In genomic region chr9:36562801-36563200, GRCh38 we compare ENCODE assay signal across 5 cellular contexts. TPM values are rescaled to one million over a fixed set of nuclear protein-coding genes. Genes with fewer than 3 reads are reported as not detected.
DNase-seq lines count a peak whose midpoint lies in the region; ATAC-seq and TF ChIP-seq lines count a peak whose summit lies in the region.
"Not testable (repeated sequence)": the region's sequence is repeated elsewhere in the genome, so short reads cannot be mapped to it uniquely, and the experiment has no call there.

No MANE protein-coding gene starts in this region.

- peaks cover 23% of the 10 kb centered on the region for H3K4me1 ChIP-seq in Caco-2
- H3K4me1 ChIP-seq in upper lobe of right lung = not testable (repeated sequence)

- not testable (repeated sequence) for H3K27me3 Mint-ChIP-seq in Caco-2 (ENCODE audit: insufficient read depth, unreplicated experiment); chondrocyte (ENCODE audit: low read depth)

- peak overlapping the region; percentile 40 for H3K27ac Mint-ChIP-seq in Caco-2 (ENCODE audit: unreplicated experiment)
- not testable (repeated sequence) for H3K27ac Mint-ChIP-seq in chondrocyte (ENCODE audit: unreplicated experiment)

- H3K4me3 ChIP-seq in Caco-2 (ENCODE audit: low read depth, low read length); upper lobe of right lung: not testable (repeated sequence)

- not testable (repeated sequence) for H3K27me3 ChIP-seq in Caco-2 (replicated peaks; ENCODE audit: control insufficient read depth, insufficient read depth, low read length); upper lobe of right lung

- not testable (repeated sequence) for H3K36me3 Mint-ChIP-seq in Caco-2 (ENCODE audit: insufficient read depth, unreplicated experiment); chondrocyte (ENCODE audit: low read depth)

- not testable (repeated sequence) for ATAC-seq in upper lobe of right lung

- TF ChIP-seq CTCF in Caco-2 (IDR thresholded peaks at IDR 0.05; ENCODE audit: insufficient read depth in 1 of 2, low read depth in 1 of 2, low read length in 1 of 2, severe bottlenecking in 1 of 2, unreplicated experiment in 1 of 2); chondrocyte (IDR thresholded peaks at IDR 0.05); upper lobe of right lung (IDR thresholded peaks at IDR 0.05): not testable (repeated sequence)

- POLR2A ChIA-PET in Caco-2 (lab: Charles Lee) = not testable (repeated sequence)

- CTCF ChIA-PET in Caco-2 (lab: Charles Lee) = not testable (repeated sequence)

- H3K9me3 ChIP-seq in Caco-2, upper lobe of right lung: not testable (repeated sequence)

- DNase-seq in Caco-2 = not testable (repeated sequence)
- DNase-seq in chondrocyte (ENCODE audit: low spot score) (peak; percentile 27), mesenteric fat pad (ENCODE audit: low spot score) (peak; percentile 33), posterior vena cava (ENCODE audit: low spot score) (peak; percentile 68), upper lobe of right lung (peak; percentile 30)

- not testable (repeated sequence) for H3K36me3 ChIP-seq in Caco-2 (ENCODE audit: control insufficient read depth, insufficient read depth, low read length); upper lobe of right lung

- intact Hi-C loops in Caco-2 (cut with micrococcal nuclease; ENCODE audit: unreplicated experiment); posterior vena cava (cut with DNase I); upper lobe of right lung (cut with DNase I): not testable (repeated sequence)

- not testable (repeated sequence) for BruUV-seq in Caco-2 (replicated peaks; lab: Mats Ljungman, UMichigan)

- not testable (repeated sequence) for H3K9me3 Mint-ChIP-seq in Caco-2 (ENCODE audit: unreplicated experiment); chondrocyte (ENCODE audit: low read depth)

- H3K4me1 Mint-ChIP-seq in Caco-2 (ENCODE audit: low read depth, unreplicated experiment) = peaks cover 17% of the 10 kb centered on the region
- peaks cover 16% of the 10 kb centered on the region for H3K4me1 Mint-ChIP-seq in chondrocyte (ENCODE audit: low read depth)

- not testable (repeated sequence) for H3K4me3 Mint-ChIP-seq in Caco-2 (ENCODE audit: unreplicated experiment); chondrocyte (ENCODE audit: unreplicated experiment)

- H3K27ac ChIP-seq in upper lobe of right lung = not testable (repeated sequence)

RNA-seq across cellular contexts. Expression of gene MELK, which starts 9.9 kb away (rescaled TPM):
- total RNA-seq in Caco-2 (2022) = 57.8 and 59.6 TPM in 2 replicates
- 9.5 to 12.6 TPM (median 10.4 TPM) in 3 replicates for total RNA-seq in chondrocyte
- 0.77 TPM for total RNA-seq in mesenteric fat pad
- under 1 TPM; 0.52 to 0.88 TPM for total RNA-seq in posterior vena cava
- 1.2 TPM for total RNA-seq in upper lobe of right lung
